In the genomic region with DNA sequence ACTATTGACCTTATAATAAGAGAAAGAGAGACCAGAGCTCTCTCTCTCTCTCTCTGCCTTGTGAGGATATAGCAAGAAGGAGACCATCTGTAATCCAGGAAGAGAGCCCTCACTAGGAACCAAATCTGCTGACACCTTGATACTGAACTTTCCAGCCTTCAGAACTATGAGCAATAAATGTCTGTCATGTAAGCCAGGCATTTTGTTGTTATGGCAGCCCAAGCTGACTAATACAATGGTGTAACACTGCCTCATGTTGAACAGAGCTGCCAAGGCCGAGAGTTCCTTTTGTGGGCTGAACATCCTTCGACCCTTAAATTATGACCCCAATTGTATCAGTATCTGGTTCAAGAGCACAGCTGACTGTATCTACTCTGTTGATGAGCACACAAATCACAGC, we compare ENCODE assay signal across 22 cellular contexts.
DNase-seq lines count a peak whose midpoint lies in the region; FAIRE-seq and TF ChIP-seq lines count a peak whose summit lies in the region.
"Had no signal": no experiment of that assay in that cellular context is flagged by ENCODE, and none has a peak within 500 bp of the region (broad histone marks: within the 10 kb centered on the region; RNA-seq: fewer than 3 reads in every experiment).

No MANE protein-coding gene starts in this region.

- no peak for FAIRE-seq in RCC 7860 (lab: Jason Lieb, UNC)
- FAIRE-seq: GM12891 had no signal

- DNase-seq in M059J (ENCODE audit: low read depth) (peak; percentile 29), amniotic epithelial cell (ENCODE audit: low read depth) (peak; percentile 7), epithelial cell of esophagus (ENCODE audit: low read depth) (peak; percentile 70), HuH-7.5 (ENCODE audit: low spot score) (no peak), LoVo (ENCODE audit: low spot score) (no peak), RCC 7860 (ENCODE audit: low spot score) (no peak)
- no peak for DNase-seq in stimulated activated CD4-positive, alpha-beta T cell treated with anti-CD3 and anti-CD28 coated beads, Interleukin-15, amount 100 ng/mL, for 24 hours
- DNase-seq: ACHN; CD4-positive, alpha-beta T cell; COR-L47; DMS79 treated with DMSO at 0.1 percent for 48 hours; GM23248; H9; IMR-90; NCI-H1417 treated with DMSO at 0.1 percent for 48 hours; NCI-H187; NCI-H2107; NCI-H446 treated with DMSO at 0.1 percent for 48 hours; NCI-H526 treated with DMSO at 0.1 percent for 48 hours; PC-9 had no signal

- H3K4me3 ChIP-seq in epithelial cell of esophagus (ENCODE audit: low read length): no peak overlapping the region
- H3K4me3 ChIP-seq: BLaER1, GM23248, PC-9 had no signal

- TF ChIP-seq CTCF in epithelial cell of esophagus (IDR thresholded peaks at IDR 0.05; ENCODE audit: insufficient read depth, low read depth, low read length, missing control alignments): no peak

Comparison
In these comparisons a context has a peak if more than half of its experiments do, and no peak if none do; other contexts are left out.
1. DNase-seq: peak in M059J (single experiment), amniotic epithelial cell (single experiment) and epithelial cell of esophagus (single experiment); none in HuH-7.5 (single experiment), LoVo (single experiment), RCC 7860 (single experiment) and stimulated activated CD4-positive, alpha-beta T cell treated with anti-CD3 and anti-CD28 coated beads, Interleukin-15, amount 100 ng/mL, for 24 hours (single experiment).